ENCODE assay signal across 23 cellular contexts in genomic region chr14:53147893-53148292, GRCh38. TPM values are rescaled to one million over a fixed set of nuclear protein-coding genes. Genes with fewer than 3 reads are reported as not detected.
DNase-seq lines count a peak whose midpoint lies in the region; ATAC-seq and TF ChIP-seq lines count a peak whose summit lies in the region.
"Had no signal": no experiment of that assay in that cellular context is flagged by ENCODE, and none has a peak within 500 bp of the region (broad histone marks: within the 10 kb centered on the region; RNA-seq: fewer than 3 reads in every experiment).

No MANE protein-coding gene starts in this region.

- no peak for TF ChIP-seq CTCF in DOHH2 (IDR thresholded peaks at IDR 0.05; ENCODE audit: low read depth, low read length, poor library complexity, severe bottlenecking)
- no peak for TF ChIP-seq CTCF in OCI-LY1 (IDR thresholded peaks at IDR 0.05; ENCODE audit: low read length)
- TF ChIP-seq CTCF in MCF 10A (IDR thresholded peaks at IDR 0.05; ENCODE audit: unreplicated experiment), result no peak
- TF ChIP-seq CTCF in endothelial cell (IDR thresholded peaks at IDR 0.05; ENCODE audit: unreplicated experiment), result no peak

- H3F3A ChIP-seq in DOHH2 (ENCODE audit: control insufficient read depth, insufficient read depth) (0 out of 2 replicates have a peak, but pooled peaks cover 5% of the 10 kb centered on the region), OCI-LY1 (ENCODE audit: insufficient read depth, low read length) (no peaks in the 10 kb centered on the region)

- H3K4me1 ChIP-seq in BLaER1 treated with 17β-estradiol and CSF1 and Interleukin-3, amounts not matched to agents 10 nM and 100 nM, result peaks cover 30 to 61% (median 36%) of the 10 kb centered on the region in 10 experiments
- H3K4me1 ChIP-seq in DOHH2 (ENCODE audit: control insufficient read depth, low read length) (peaks cover 41% of the 10 kb centered on the region), OCI-LY1 (ENCODE audit: insufficient read depth, low read length, severe bottlenecking) (peaks cover 43% of the 10 kb centered on the region)

- DNase-seq in activated naive CD8-positive, alpha-beta T cell treated with anti-CD3 and anti-CD28 coated beads, Interleukin-2, amount 50 U/mL, for 24 hours, result no peak
- DNase-seq in epidermal melanocyte (ENCODE audit: insufficient read length, low spot score) (no peak), posterior cingulate gyrus (no peak), MCF 10A (ENCODE audit: unreplicated experiment) (no peak), endothelial cell (ENCODE audit: low spot score) (no peak)
- DNase-seq: activated CD4-positive, CD25-positive, alpha-beta regulatory T cell treated with anti-CD3 and anti-CD28 coated beads, Interleukin-2, amount 50 U/mL, for 72 hours; activated CD8-positive, alpha-beta memory T cell treated with anti-CD3 and anti-CD28 coated beads, Interleukin-2, amount 50 U/mL, for 4 hours; activated naive CD4-positive, alpha-beta T cell; central memory CD4-positive, alpha-beta T cell; DMS79; heart right ventricle; mesenchymal stem cell; NCI-H1436 treated with DMSO at 0.1 percent for 48 hours; NCI-H2171; NCI-H524 treated with DMSO at 0.1 percent for 48 hours; spleen; stimulated activated CD4-positive, alpha-beta T cell treated with anti-CD3 and anti-CD28 coated beads, Interleukin-4, amount 100 ng/mL, for 1 hour; stomach; transverse colon had no signal

- peak overlapping the region; percentile 19 for H3K4me3 Mint-ChIP-seq in activated naive CD8-positive, alpha-beta T cell treated with anti-CD3 and anti-CD28 coated beads, Interleukin-2, amount 50 U/mL, for 24 hours
- H3K4me3 Mint-ChIP-seq in MCF 10A (ENCODE audit: unreplicated experiment) (no peak overlapping the region), endothelial cell (ENCODE audit: unreplicated experiment) (no peak overlapping the region)

- H3K27me3 ChIP-seq in BLaER1 treated with 17β-estradiol and CSF1 and Interleukin-3, amounts not matched to agents 10 nM and 100 nM, result no peaks in the 10 kb centered on the region
- H3K27me3 ChIP-seq in DOHH2 (ENCODE audit: control insufficient read depth, low read length), result no peaks in the 10 kb centered on the region
- H3K27me3 ChIP-seq in OCI-LY1 (ENCODE audit: insufficient read depth, low read length), result no peaks in the 10 kb centered on the region
- H3K27me3 ChIP-seq: ascending aorta, heart right ventricle, spleen, stomach, transverse colon had no signal

- no peaks in the 10 kb centered on the region for H3K9me2 ChIP-seq in DOHH2 (replicated peaks; ENCODE audit: control insufficient read depth, low read length)
- no peaks in the 10 kb centered on the region for H3K9me2 ChIP-seq in OCI-LY1 (ENCODE audit: low read depth, low read length)

- no TSS peak for BruUV-seq in MCF 10A (replicated peaks; lab: Mats Ljungman, UMichigan)

- no peak overlapping the region for H2AFZ ChIP-seq in OCI-LY1 (ENCODE audit: low read length)

- no peaks in the 10 kb centered on the region for H3K27me3 Mint-ChIP-seq in activated naive CD8-positive, alpha-beta T cell treated with anti-CD3 and anti-CD28 coated beads, Interleukin-2, amount 50 U/mL, for 24 hours
- H3K27me3 Mint-ChIP-seq in MCF 10A (ENCODE audit: insufficient read depth, unreplicated experiment) (no peaks in the 10 kb centered on the region), endothelial cell (ENCODE audit: unreplicated experiment) (peaks cover 5% of the 10 kb centered on the region)

- H3K4me2 ChIP-seq in BLaER1 treated with 17β-estradiol and CSF1 and Interleukin-3, amounts not matched to agents 10 nM and 100 nM, result peak overlapping the region in 7 of 11 experiments; percentile 16 to 90 (median 54); a peak in 12 of 22 replicates
- peak overlapping the region; percentile 85 for H3K4me2 ChIP-seq in DOHH2 (ENCODE audit: low read length)
- H3K4me2 ChIP-seq in OCI-LY1 (ENCODE audit: low read length), result peak overlapping the region; percentile 36

- intact Hi-C loops in posterior cingulate gyrus (cut with DNase I) (no loop called here), MCF 10A (cut with micrococcal nuclease) (no loop called here)

- peaks cover under 1 to 54% (median 40%) of the 10 kb centered on the region in 11 experiments; a peak in 21 of 22 replicates for H3K36me3 ChIP-seq in BLaER1 treated with 17β-estradiol and CSF1 and Interleukin-3, amounts not matched to agents 10 nM and 100 nM
- H3K36me3 ChIP-seq in DOHH2 (ENCODE audit: control insufficient read depth, low read length) (peaks cover 49% of the 10 kb centered on the region), OCI-LY1 (ENCODE audit: insufficient read depth, low read length) (peaks cover 29% of the 10 kb centered on the region)
- H3K36me3 ChIP-seq: ascending aorta, heart right ventricle, spleen, stomach, transverse colon had no signal

- no peak overlapping the region for H3K9ac ChIP-seq in BLaER1 treated with 17β-estradiol and CSF1 and Interleukin-3, amounts not matched to agents 10 nM and 100 nM
- no peak overlapping the region for H3K9ac ChIP-seq in OCI-LY1 (ENCODE audit: low read length)

- CTCF ChIA-PET in MCF 10A (lab: Yijun Ruan, JAX), result interaction anchor here (1.2 kb wide), 1 partner anchor 70 kb away, joined by 4 read pairs; no protein-coding TSS in a partner anchor

- H3K9me3 ChIP-seq in BLaER1 treated with 17β-estradiol and CSF1 and Interleukin-3, amounts not matched to agents 10 nM and 100 nM (replicated peaks in 1 of 11), result peaks cover 19 to 49% (median 46%) of the 10 kb centered on the region in 11 experiments
- H3K9me3 ChIP-seq in DOHH2 (ENCODE audit: control insufficient read depth, insufficient read depth, low read length), result peaks cover 10% of the 10 kb centered on the region; the same call in 1 of the 2 replicates
- no peaks in the 10 kb centered on the region for H3K9me3 ChIP-seq in OCI-LY1 (ENCODE audit: low read length)
- H3K9me3 ChIP-seq: transverse colon had no signal

- peaks cover 17 to 44% (median 31%) of the 10 kb centered on the region in 11 experiments; a peak in 20 of 22 replicates for H4K20me1 ChIP-seq in BLaER1 treated with 17β-estradiol and CSF1 and Interleukin-3, amounts not matched to agents 10 nM and 100 nM
- H4K20me1 ChIP-seq in DOHH2 (ENCODE audit: control insufficient read depth, insufficient read depth, low read depth, low read length) (peaks cover 31% of the 10 kb centered on the region), OCI-LY1 (ENCODE audit: insufficient read depth, low read length) (0 out of 2 replicates have a peak, but pooled peaks cover 4% of the 10 kb centered on the region)

- H3K79me2 ChIP-seq in DOHH2 (ENCODE audit: control insufficient read depth, low read length) (peaks cover 100% of the 10 kb centered on the region), OCI-LY1 (ENCODE audit: insufficient read depth, low read length) (peaks cover 91% of the 10 kb centered on the region)

- H3K4me3 ChIP-seq in BLaER1 treated with 17β-estradiol and CSF1 and Interleukin-3, amounts not matched to agents 10 nM and 100 nM, result no peak overlapping the region
- H3K4me3 ChIP-seq in DOHH2 (ENCODE audit: low read length), result peak overlapping the region; percentile 55
- H3K4me3 ChIP-seq in OCI-LY1 (ENCODE audit: low read depth, low read length, poor library complexity, severe bottlenecking), result no peak overlapping the region
- H3K4me3 ChIP-seq: ascending aorta, heart right ventricle, spleen, stomach, transverse colon had no signal

- POLR2A ChIA-PET in MCF 10A (lab: Yijun Ruan, JAX), result no interaction called here

- H3K36me3 Mint-ChIP-seq in activated naive CD8-positive, alpha-beta T cell treated with anti-CD3 and anti-CD28 coated beads, Interleukin-2, amount 50 U/mL, for 24 hours (ENCODE audit: low read depth), result peaks cover 32% of the 10 kb centered on the region
- no peaks in the 10 kb centered on the region for H3K36me3 Mint-ChIP-seq in MCF 10A (ENCODE audit: insufficient read depth, unreplicated experiment)
- no peaks in the 10 kb centered on the region for H3K36me3 Mint-ChIP-seq in endothelial cell (ENCODE audit: low read depth, unreplicated experiment)

- peaks cover 3% of the 10 kb centered on the region for H3K9me3 Mint-ChIP-seq in activated naive CD8-positive, alpha-beta T cell treated with anti-CD3 and anti-CD28 coated beads, Interleukin-2, amount 50 U/mL, for 24 hours
- H3K9me3 Mint-ChIP-seq in MCF 10A (ENCODE audit: unreplicated experiment), result peaks cover 2% of the 10 kb centered on the region
- H3K9me3 Mint-ChIP-seq in endothelial cell (ENCODE audit: unreplicated experiment), result peaks cover under 1% of the 10 kb centered on the region

- no peak overlapping the region for H3K27ac Mint-ChIP-seq in activated naive CD8-positive, alpha-beta T cell treated with anti-CD3 and anti-CD28 coated beads, Interleukin-2, amount 50 U/mL, for 24 hours
- H3K27ac Mint-ChIP-seq in MCF 10A (ENCODE audit: low read depth, unreplicated experiment) (no peak overlapping the region), endothelial cell (ENCODE audit: unreplicated experiment) (no peak overlapping the region)

- H3K27ac ChIP-seq in BLaER1 treated with 17β-estradiol and CSF1 and Interleukin-3, amounts not matched to agents 10 nM and 100 nM, result no peak overlapping the region
- H3K27ac ChIP-seq in DOHH2 (ENCODE audit: low read depth, low read length), result peak overlapping the region; percentile 61
- peak overlapping the region; percentile 31 for H3K27ac ChIP-seq in OCI-LY1 (ENCODE audit: low read depth, low read length, poor library complexity, severe bottlenecking)
- H3K27ac ChIP-seq: ascending aorta, heart right ventricle, stomach, transverse colon had no signal

- H3K4me1 Mint-ChIP-seq in activated naive CD8-positive, alpha-beta T cell treated with anti-CD3 and anti-CD28 coated beads, Interleukin-2, amount 50 U/mL, for 24 hours, result peaks cover 76% of the 10 kb centered on the region
- H3K4me1 Mint-ChIP-seq in MCF 10A (ENCODE audit: insufficient read depth, unreplicated experiment), result peaks cover 22% of the 10 kb centered on the region
- peaks cover 10% of the 10 kb centered on the region for H3K4me1 Mint-ChIP-seq in endothelial cell (ENCODE audit: unreplicated experiment)

- no peak for ATAC-seq in activated naive CD8-positive, alpha-beta T cell treated with anti-CD3 and anti-CD28 coated beads, Interleukin-2, amount 50 U/mL, for 24 hours
- ATAC-seq: heart right ventricle had no signal

RNA-seq across cellular contexts. Expression of gene DDHD1, which starts 5.2 kb away (rescaled TPM):
- total RNA-seq in MCF 10A (2022) (16.3 and 18.3 TPM in 2 replicates), endothelial cell (ENCODE audit: unreplicated experiment) (4.1 TPM)

Comparison
In these comparisons a context has a peak if more than half of its experiments do, and no peak if none do; other contexts are left out.
1. H3K27ac ChIP-seq: peak in DOHH2 (single experiment) and OCI-LY1 (single experiment); none in BLaER1 treated with 17β-estradiol and CSF1 and Interleukin-3, amounts not matched to agents 10 nM and 100 nM (0 of 11).
2. Peak in every context shown above with its lines, with median percentiles within 50 percentile points of each other: H3K4me2 ChIP-seq.